8 cellular contexts compared by ENCODE assay signal in genomic region chr4:9868-10545, GRCh38. TPM values are rescaled to one million over a fixed set of nuclear protein-coding genes. Genes with fewer than 3 reads are reported as not detected.
DNase-seq lines count a peak whose midpoint lies in the region; ATAC-seq and TF ChIP-seq lines count a peak whose summit lies in the region.
"Not testable (repeated sequence)": the region's sequence is repeated elsewhere in the genome, so short reads cannot be mapped to it uniquely, and the experiment has no call there.

No MANE protein-coding gene starts in this region.

- not testable (repeated sequence) for H3K36me3 ChIP-seq in Peyer's patch; mucosa of descending colon (ENCODE audit: low read depth)

- H3K4me3 ChIP-seq in Peyer's patch; fibroblast of pulmonary artery (replicated peaks; ENCODE audit: low read depth, low read length); mucosa of descending colon: not testable (repeated sequence)

- TF ChIP-seq CTCF in GM20000 (IDR thresholded peaks at IDR 0.05; ENCODE audit: extremely low read depth, missing control alignments); Peyer's patch (IDR thresholded peaks at IDR 0.05); fibroblast of pulmonary artery (IDR thresholded peaks at IDR 0.05; ENCODE audit: low read length, missing control alignments); mucosa of descending colon (IDR thresholded peaks at IDR 0.05): not testable (repeated sequence)

- not testable (repeated sequence) for TF ChIP-seq POLR2A in Peyer's patch (IDR thresholded peaks at IDR 0.05)

- peak; percentile 2 for DNase-seq in GM20000 (ENCODE audit: low spot score)
- DNase-seq in Peyer's patch: peak in 2 of 3 donors; percentile 42 to 48
- peak; percentile 17 for DNase-seq in amniotic epithelial cell (ENCODE audit: low read depth)
- DNase-seq in dermis blood vessel endothelial cell: peak; percentile 8
- peak; percentile 6 for DNase-seq in fibroblast of pulmonary artery (ENCODE audit: low read depth)
- DNase-seq in left colon: peak in 1 of 2 donors; percentile 22
- peak; percentile 10 to 45 (median 30) for DNase-seq in mucosa of descending colon
- DNase-seq in superior temporal gyrus (ENCODE audit: extremely low spot score): peak; percentile 5

- intact Hi-C loops in left colon (cut with DNase I, micrococcal nuclease); mucosa of descending colon (cut with DNase I, micrococcal nuclease): not testable (repeated sequence)

- not testable (repeated sequence) for H3K27ac ChIP-seq in Peyer's patch

- not testable (repeated sequence) for H3K9me3 ChIP-seq in Peyer's patch, mucosa of descending colon

- H3K27me3 ChIP-seq in Peyer's patch: not testable (repeated sequence)

- not testable (repeated sequence) for H3K4me1 ChIP-seq in Peyer's patch; mucosa of descending colon (ENCODE audit: low read depth)

- ATAC-seq in left colon (peak; percentile 48), mucosa of descending colon (peak; percentile 16)

RNA-seq across cellular contexts. Expression of gene ZNF595, which starts 43.1 kb away (rescaled TPM):
- total RNA-seq in Peyer's patch (10 to 100 TPM in 3 of 4 donors, 1 to 10 TPM in 1; 8.9 to 52.8 (median 26.9) TPM), dermis blood vessel endothelial cell (14.2 and 19.9 TPM in 2 replicates), left colon (10 to 100 TPM in 1 of 2 donors, 1 to 10 TPM in 1; 9.9 to 13.1 TPM), mucosa of descending colon (10 to 100 TPM in 2 of 3 donors, 1 to 10 TPM in 1; 10.0 to 24.3 (median 17.5) TPM)
